In the genomic region with DNA sequence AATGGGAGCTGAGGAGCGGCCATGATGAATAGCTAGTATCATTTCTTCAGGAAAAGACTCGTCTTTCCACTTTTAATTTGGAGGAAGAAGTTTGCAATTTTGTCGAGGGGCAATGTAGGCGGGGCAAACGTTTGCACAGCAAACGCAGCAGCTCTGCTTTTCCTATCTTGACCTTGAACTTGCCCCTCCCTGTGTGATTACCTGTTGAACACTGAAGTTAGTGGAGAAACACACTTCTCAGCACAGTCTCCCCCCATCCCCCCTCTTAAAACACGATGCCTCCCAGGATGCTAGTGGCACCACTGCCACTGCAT, we compare ENCODE assay signal across 9 cellular contexts. TPM values are rescaled to one million over a fixed set of nuclear protein-coding genes. Genes with fewer than 3 reads are reported as not detected.
DNase-seq lines count a peak whose midpoint lies in the region; ATAC-seq, FAIRE-seq and TF ChIP-seq lines count a peak whose summit lies in the region.
"Had no signal": no experiment of that assay in that cellular context is flagged by ENCODE, and none has a peak within 500 bp of the region (broad histone marks: within the 10 kb centered on the region; RNA-seq: fewer than 3 reads in every experiment).

No MANE protein-coding gene starts in this region.

- ATAC-seq in left cardiac atrium, result no peak

- peaks cover 5% of the 10 kb centered on the region for H3K9me3 ChIP-seq in left ventricle myocardium inferior (replicated peaks)
- no peaks in the 10 kb centered on the region for H3K9me3 ChIP-seq in mucosa of rectum (ENCODE audit: control insufficient read depth in 2 of 2, low read length in 2 of 2)

- H3K4me1 ChIP-seq in left ventricle myocardium inferior, result peaks cover 49% of the 10 kb centered on the region
- H3K4me1 ChIP-seq in mucosa of rectum (ENCODE audit: control insufficient read depth in 2 of 2, insufficient read depth in 2 of 2, low read length in 2 of 2), result peaks cover 4 to 13% of the 10 kb centered on the region in 2 donors

- H3K4me3 ChIP-seq in left ventricle myocardium inferior (peak overlapping the region; percentile 83), cardiac fibroblast (replicated peaks in 1 of 2; ENCODE audit: low read depth in 2 of 2, low read length in 2 of 2) (peak overlapping the region; percentile 54 to 62), mucosa of rectum (ENCODE audit: low read length in 2 of 2) (peak overlapping the region; percentile 68 to 73)

- FAIRE-seq in urothelium cell line (lab: Jason Lieb, UNC), result peak; percentile 95

- intact Hi-C loops in left ventricle myocardium inferior (cut with micrococcal nuclease), result no loop called here
- intact Hi-C loops in left cardiac atrium (cut with DNase I), result no loop called here

- H3K9ac ChIP-seq in mucosa of rectum (ENCODE audit: low read depth in 1 of 2, low read length in 2 of 2), result peak overlapping the region; percentile 32 to 70

- H3K36me3 ChIP-seq in left ventricle myocardium inferior (no peaks in the 10 kb centered on the region), mucosa of rectum (ENCODE audit: control insufficient read depth in 2 of 2, insufficient read depth in 2 of 2, low read length in 2 of 2) (no peaks in the 10 kb centered on the region)

- no peak for DNase-seq in left ventricle myocardium inferior
- DNase-seq in left cardiac atrium, result no peak
- DNase-seq in cardiac fibroblast (ENCODE audit: low read depth in 2 of 2), result no peak
- DNase-seq in urothelium cell line (ENCODE audit: low spot score), result no peak
- DNase-seq in NCI-H2196 (lab: John Stamatoyannopoulos, UW; ENCODE audit: unreplicated experiment), result no peak
- no peak for DNase-seq in EL
- no peak for DNase-seq in putamen (ENCODE audit: low spot score)

- no peak for TF ChIP-seq CTCF in left ventricle myocardium inferior (IDR thresholded peaks at IDR 0.05; ENCODE audit: borderline replicate concordance)
- TF ChIP-seq CTCF in cardiac fibroblast (IDR thresholded peaks at IDR 0.05; ENCODE audit: low read depth, low read length), result peak; percentile 20

- peak overlapping the region; percentile 90 for H3K27ac ChIP-seq in left ventricle myocardium inferior (replicated peaks)
- peak overlapping the region; percentile 61 to 64 for H3K27ac ChIP-seq in mucosa of rectum (ENCODE audit: low read depth in 2 of 2, low read length in 2 of 2)

- H3K27me3 ChIP-seq in left ventricle myocardium inferior (ENCODE audit: low read depth) (peaks cover 57% of the 10 kb centered on the region), mucosa of rectum (ENCODE audit: control insufficient read depth in 2 of 2, insufficient read depth in 2 of 2, low read length in 2 of 2) (peaks cover 3 to 9% of the 10 kb centered on the region in 2 donors)

RNA-seq across cellular contexts. Expression of a gene that starts 0.2 kb away (rescaled TPM):
- 74.4 TPM for total RNA-seq in left ventricle myocardium inferior
- 10 to 100 TPM; 19.2 to 24.2 TPM for total RNA-seq in left cardiac atrium

RNA-seq across cellular contexts. Expression of a gene that starts 3.6 kb away (rescaled TPM):
- total RNA-seq in left ventricle myocardium inferior (2.1 TPM), left cardiac atrium (1 to 10 TPM; 3.0 to 4.8 TPM)
- total RNA-seq: activated CD8-positive, alpha-beta memory T cell treated with anti-CD3 and anti-CD28 coated beads for 36 hours had no signal
